ENCODE assay signal across 1 cellular context in the genomic region with DNA sequence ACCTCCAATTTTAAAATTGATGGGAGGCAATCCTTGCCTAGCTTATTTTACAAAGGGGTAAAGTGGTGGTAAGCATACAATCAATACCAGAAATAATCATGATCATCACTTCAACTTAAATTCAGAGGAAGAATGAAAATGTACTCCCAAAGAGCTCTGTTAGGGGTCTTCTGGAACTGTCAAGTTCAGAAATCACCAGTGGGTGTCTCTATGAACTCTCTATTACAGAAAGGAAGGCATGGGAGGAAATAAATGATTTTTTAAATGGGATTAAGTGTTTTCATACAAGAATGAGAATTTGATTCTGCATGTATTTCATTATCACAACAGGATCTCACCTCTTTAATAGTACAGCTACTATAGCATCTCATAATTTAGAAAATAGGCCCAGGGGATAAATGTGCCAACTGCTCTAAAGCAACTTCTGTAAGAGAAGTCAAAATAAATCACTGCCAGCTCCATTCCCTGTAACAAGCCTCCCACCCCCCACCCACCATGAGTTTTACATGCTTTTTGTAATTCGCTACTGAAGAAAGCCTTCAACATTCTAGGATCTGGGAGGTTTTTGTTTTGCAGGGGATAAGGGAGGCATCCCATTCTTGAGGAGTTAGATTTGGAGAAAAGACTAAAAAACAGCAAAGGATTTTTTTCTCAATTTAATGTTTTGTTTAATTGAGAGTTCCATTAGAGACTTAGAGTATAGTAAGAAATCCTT.
TF ChIP-seq lines count a peak whose summit lies in the region.

No MANE protein-coding gene starts in this region.

TF ChIP-seq in HEK293, 187 proteins besides CTCF, POLR2A, EP300 and RAD21 (continued from another document):
- TF ChIP-seq ZFP41 (tag by site-specific recombination; IDR thresholded peaks at IDR 0.05; ENCODE audit: borderline replicate concordance) (no peak), ZNF664 (tag by site-specific recombination; IDR thresholded peaks at IDR 0.05) (0 out of 2 replicates have a peak, but pooled peaks have one; percentile 23), ZFHX2 (tag by site-specific recombination; conservative IDR thresholded peaks at IDR 0.05) (0 out of 2 replicates have a peak, but pooled peaks have one; percentile 41), ZNF707 (tag by site-specific recombination; IDR thresholded peaks at IDR 0.05) (no peak), ZNF354C (tag by site-specific recombination; IDR thresholded peaks at IDR 0.05; ENCODE audit: borderline replicate concordance, low read depth) (no peak), ZNF423 (tag by site-specific recombination; IDR thresholded peaks at IDR 0.05) (no peak), ZNF610 (tag by site-specific recombination; IDR thresholded peaks at IDR 0.05; ENCODE audit: borderline replicate concordance) (no peak)
- TF ChIP-seq, protein P1, sequence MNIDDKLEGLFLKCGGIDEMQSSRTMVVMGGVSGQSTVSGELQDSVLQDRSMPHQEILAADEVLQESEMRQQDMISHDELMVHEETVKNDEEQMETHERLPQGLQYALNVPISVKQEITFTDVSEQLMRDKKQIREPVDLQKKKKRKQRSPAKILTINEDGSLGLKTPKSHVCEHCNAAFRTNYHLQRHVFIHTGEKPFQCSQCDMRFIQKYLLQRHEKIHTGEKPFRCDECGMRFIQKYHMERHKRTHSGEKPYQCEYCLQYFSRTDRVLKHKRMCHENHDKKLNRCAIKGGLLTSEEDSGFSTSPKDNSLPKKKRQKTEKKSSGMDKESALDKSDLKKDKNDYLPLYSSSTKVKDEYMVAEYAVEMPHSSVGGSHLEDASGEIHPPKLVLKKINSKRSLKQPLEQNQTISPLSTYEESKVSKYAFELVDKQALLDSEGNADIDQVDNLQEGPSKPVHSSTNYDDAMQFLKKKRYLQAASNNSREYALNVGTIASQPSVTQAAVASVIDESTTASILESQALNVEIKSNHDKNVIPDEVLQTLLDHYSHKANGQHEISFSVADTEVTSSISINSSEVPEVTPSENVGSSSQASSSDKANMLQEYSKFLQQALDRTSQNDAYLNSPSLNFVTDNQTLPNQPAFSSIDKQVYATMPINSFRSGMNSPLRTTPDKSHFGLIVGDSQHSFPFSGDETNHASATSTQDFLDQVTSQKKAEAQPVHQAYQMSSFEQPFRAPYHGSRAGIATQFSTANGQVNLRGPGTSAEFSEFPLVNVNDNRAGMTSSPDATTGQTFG (tag by site-specific recombination; IDR thresholded peaks at IDR 0.05; ENCODE audit: borderline replicate concordance), result no peak
- TF ChIP-seq, protein P2, sequence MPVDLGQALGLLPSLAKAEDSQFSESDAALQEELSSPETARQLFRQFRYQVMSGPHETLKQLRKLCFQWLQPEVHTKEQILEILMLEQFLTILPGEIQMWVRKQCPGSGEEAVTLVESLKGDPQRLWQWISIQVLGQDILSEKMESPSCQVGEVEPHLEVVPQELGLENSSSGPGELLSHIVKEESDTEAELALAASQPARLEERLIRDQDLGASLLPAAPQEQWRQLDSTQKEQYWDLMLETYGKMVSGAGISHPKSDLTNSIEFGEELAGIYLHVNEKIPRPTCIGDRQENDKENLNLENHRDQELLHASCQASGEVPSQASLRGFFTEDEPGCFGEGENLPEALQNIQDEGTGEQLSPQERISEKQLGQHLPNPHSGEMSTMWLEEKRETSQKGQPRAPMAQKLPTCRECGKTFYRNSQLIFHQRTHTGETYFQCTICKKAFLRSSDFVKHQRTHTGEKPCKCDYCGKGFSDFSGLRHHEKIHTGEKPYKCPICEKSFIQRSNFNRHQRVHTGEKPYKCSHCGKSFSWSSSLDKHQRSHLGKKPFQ (tag by site-specific recombination; IDR thresholded peaks at IDR 0.05), result no peak
- TF ChIP-seq, protein P3, sequence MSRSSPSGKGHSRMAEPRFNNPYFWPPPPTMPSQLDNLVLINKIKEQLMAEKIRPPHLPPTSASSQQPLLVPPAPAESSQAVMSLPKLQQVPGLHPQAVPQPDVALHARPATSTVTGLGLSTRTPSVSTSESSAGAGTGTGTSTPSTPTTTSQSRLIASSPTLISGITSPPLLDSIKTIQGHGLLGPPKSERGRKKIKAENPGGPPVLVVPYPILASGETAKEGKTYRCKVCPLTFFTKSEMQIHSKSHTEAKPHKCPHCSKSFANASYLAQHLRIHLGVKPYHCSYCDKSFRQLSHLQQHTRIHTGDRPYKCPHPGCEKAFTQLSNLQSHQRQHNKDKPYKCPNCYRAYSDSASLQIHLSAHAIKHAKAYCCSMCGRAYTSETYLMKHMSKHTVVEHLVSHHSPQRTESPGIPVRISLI (tag by site-specific recombination; IDR thresholded peaks at IDR 0.05), result no peak
